ENCODE assay signal across 28 cellular contexts in genomic region chr2:1472350-1472749, GRCh38. TPM values are rescaled to one million over a fixed set of nuclear protein-coding genes. Genes with fewer than 3 reads are reported as not detected.
"Had no signal": no experiment of that assay in that cellular context is flagged by ENCODE, and none has a peak within 500 bp of the region (broad histone marks: within the 10 kb centered on the region; RNA-seq: fewer than 3 reads in every experiment).

No MANE protein-coding gene starts in this region.

- H3K4me1 ChIP-seq: left lung, lower lobe of right lung, pancreas, prostate gland, sigmoid colon, suprapubic skin, tibial artery, vagina had no signal

- DNase-seq: hippocampal formation; kidney glomerular epithelial cell; left colon; lower lobe of right lung; mammary epithelial cell; mesenchymal stem cell; midbrain; mucosa of descending colon; naive thymus-derived CD4-positive, alpha-beta T cell; pancreas; retina; right cardiac atrium; sigmoid colon; small intestine; spleen; stimulated activated CD4-positive, alpha-beta T cell treated with anti-CD3 and anti-CD28 coated beads, Interleukin-4, amount 100 ng/mL, for 24 hours; stimulated activated naive CD4-positive, alpha-beta T cell; tibial artery; trophoblast cell had no signal

- H3K27ac ChIP-seq: left lung, lower lobe of right lung, pancreas, prostate gland, sigmoid colon, suprapubic skin, thoracic aorta, tibial artery, vagina had no signal

- H3K9me3 ChIP-seq: lower lobe of right lung, mucosa of descending colon, pancreas, prostate gland, sigmoid colon, suprapubic skin, thoracic aorta, tibial artery, vagina had no signal

- H3K4me3 ChIP-seq: left lung, lower lobe of right lung, mucosa of descending colon, pancreas, prostate gland, sigmoid colon, spleen, suprapubic skin, thoracic aorta, tibial artery, vagina had no signal

- H3K36me3 ChIP-seq: left lung, lower lobe of right lung, pancreas, prostate gland, sigmoid colon, suprapubic skin, thoracic aorta, tibial artery, vagina had no signal

- ATAC-seq: left colon; left lung; lower lobe of right lung; mucosa of descending colon; naive thymus-derived CD4-positive, alpha-beta T cell; pancreas; right cardiac atrium; stimulated activated effector memory CD8-positive, alpha-beta T cell treated with anti-CD3 and anti-CD28 coated beads, Interleukin-12 subunit alpha, Interleukin-12 subunit beta, amount 100 ng/mL, for 72 hours had no signal

- H3K27me3 ChIP-seq: pancreas, suprapubic skin, vagina had no signal

RNA-seq across cellular contexts. Expression of gene TPO, which starts 59.1 kb away (rescaled TPM):
- total RNA-seq: liver; mammary epithelial cell; myocyte; natural killer cell treated with Interleukin-12 subunit alpha and Interleukin-12 subunit beta and Interleukin-15 and Interleukin-18, amount 100 ng/mL, for 72 hours had no signal
